ENCODE assay signal across 12 cellular contexts in the genomic region with DNA sequence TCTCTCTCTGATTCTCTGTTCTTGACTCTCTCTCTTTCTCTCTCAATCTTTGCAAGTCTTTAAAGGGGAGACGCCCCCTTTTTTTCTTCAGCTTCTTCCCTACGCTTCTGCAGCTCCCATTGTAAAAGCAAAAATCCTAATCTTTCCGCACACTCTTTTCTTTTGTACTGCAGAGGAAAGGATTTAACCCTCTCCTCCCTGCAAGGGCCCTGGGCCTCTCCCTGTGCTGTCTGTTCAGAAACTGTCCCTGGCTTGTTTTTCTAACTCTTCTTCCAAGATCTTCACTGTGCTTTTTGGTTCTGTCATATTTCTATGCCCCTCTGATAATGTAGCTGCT. TPM values are rescaled to one million over a fixed set of nuclear protein-coding genes. Genes with fewer than 3 reads are reported as not detected.
A peak's percentile ranks its signal among the peaks of the same experiment; 100 is the strongest.
DNase-seq lines count a peak whose midpoint lies in the region; ATAC-seq and TF ChIP-seq lines count a peak whose summit lies in the region.
"Had no signal": no experiment of that assay in that cellular context is flagged by ENCODE, and none has a peak within 500 bp of the region (broad histone marks: within the 10 kb centered on the region; RNA-seq: fewer than 3 reads in every experiment).

No MANE protein-coding gene starts in this region.

- intact Hi-C loops in heart right ventricle (cut with DNase I): no loop called here
- intact Hi-C loops in Right ventricle myocardium superior (cut with DNase I): no loop called here
- intact Hi-C loops in thyroid gland (cut with DNase I): no loop called here

- H3K27ac ChIP-seq in heart right ventricle: no peak overlapping the region
- H3K27ac ChIP-seq in endodermal cell (ENCODE audit: low read depth, low read length): peak overlapping the region; percentile 98
- H3K27ac ChIP-seq in thyroid gland: no peak overlapping the region
- H3K27ac ChIP-seq: adrenal gland had no signal

- H3K4me3 ChIP-seq in heart right ventricle (peak overlapping the region in 9 of 10 donors; percentile 5 to 47 (median 35)), endodermal cell (ENCODE audit: low read length) (peak overlapping the region; percentile 99), thyroid gland (replicated peaks in 1 of 3) (peak overlapping the region in 2 of 3 donors; percentile 18 to 41), MG63 (no peak overlapping the region)

- H3K9me3 Mint-ChIP-seq in endodermal cell (no peaks in the 10 kb centered on the region), naive B cell (no peaks in the 10 kb centered on the region)

- H3K9ac ChIP-seq in endodermal cell (ENCODE audit: extremely low read depth, low read length, poor library complexity, severe bottlenecking): peak overlapping the region; percentile 85

- H3K4me1 Mint-ChIP-seq in endodermal cell (peaks cover 51% of the 10 kb centered on the region), naive B cell (peaks cover 7 to 13% (median 8%) of the 10 kb centered on the region in 3 donors)

- ATAC-seq in heart right ventricle (no peak), Right ventricle myocardium superior (ENCODE audit: poor library complexity) (no peak), naive B cell (ENCODE audit: low read depth in 2 of 2) (no peak)

- H3K27me3 Mint-ChIP-seq in endodermal cell (ENCODE audit: insufficient read depth) (no peaks in the 10 kb centered on the region), naive B cell (peaks cover 60 to 74% (median 71%) of the 10 kb centered on the region in 3 donors)

- H3K27ac Mint-ChIP-seq in endodermal cell (peak overlapping the region; percentile 95), naive B cell (peak overlapping the region in 1 of 6 donors; percentile 22)

- H3K36me3 ChIP-seq in heart right ventricle (no peaks in the 10 kb centered on the region), endodermal cell (ENCODE audit: control insufficient read depth, insufficient read depth, low read length) (no peaks in the 10 kb centered on the region), thyroid gland (no peaks in the 10 kb centered on the region), MG63 (no peaks in the 10 kb centered on the region)
- H3K36me3 ChIP-seq: adrenal gland had no signal

- H3K4me3 Mint-ChIP-seq in endodermal cell (peak overlapping the region; percentile 90), naive B cell (peak overlapping the region in 5 of 8 donors; percentile 20 to 85 (median 29))

- no peaks in the 10 kb centered on the region for H3K9me3 ChIP-seq in heart right ventricle
- no peaks in the 10 kb centered on the region for H3K9me3 ChIP-seq in endodermal cell (ENCODE audit: control insufficient read depth, low read length)
- no peaks in the 10 kb centered on the region for H3K9me3 ChIP-seq in thyroid gland
- no peaks in the 10 kb centered on the region for H3K9me3 ChIP-seq in MG63
- H3K9me3 ChIP-seq: adrenal gland had no signal

- H3K4me1 ChIP-seq in heart right ventricle (peaks cover 0 to 14% (median 6%) of the 10 kb centered on the region in 9 donors), endodermal cell (ENCODE audit: control insufficient read depth, insufficient read depth, low read length) (peaks cover 15% of the 10 kb centered on the region), thyroid gland (peaks cover 5 to 9% of the 10 kb centered on the region in 2 donors)

- no peak for TF ChIP-seq POLR2A in thyroid gland (IDR thresholded peaks at IDR 0.05)

- no peak for TF ChIP-seq CTCF in heart right ventricle (IDR thresholded peaks at IDR 0.05)
- no peak for TF ChIP-seq CTCF in endodermal cell (conservative IDR thresholded peaks at IDR 0.05)
- no peak for TF ChIP-seq CTCF in thyroid gland (IDR thresholded peaks at IDR 0.05)

- no peak for DNase-seq in heart right ventricle
- no peak for DNase-seq in Right ventricle myocardium superior
- DNase-seq in endodermal cell: no peak
- DNase-seq in naive B cell: no peak
- DNase-seq in thyroid gland: no peak
- no peak for DNase-seq in stimulated activated CD4-positive, alpha-beta T cell treated with anti-CD3 and anti-CD28 coated beads, Interleukin-4, amount 100 ng/mL, for 4 hours
- no peak for DNase-seq in MG63
- no peak for DNase-seq in COLO829 (ENCODE audit: low spot score)
- DNase-seq: activated CD4-positive, alpha-beta T cell treated with anti-CD3 and anti-CD28 coated beads, Interleukin-2, amount 50 U/mL, for 48 hours; adrenal gland; NCI-H524 treated with DMSO at 0.1 percent for 48 hours had no signal

- peaks cover 4% of the 10 kb centered on the region for H3K36me3 Mint-ChIP-seq in endodermal cell (ENCODE audit: low read depth)
- peaks cover 0 to 4% of the 10 kb centered on the region in 2 donors for H3K36me3 Mint-ChIP-seq in naive B cell

- 20 to 23% methylated on average over 3 of the region's 3 CpGs for WGBS in heart right ventricle, 2 donors
- 0% methylated on average over 2 to 3 of the region's 3 CpGs for WGBS in endodermal cell (ENCODE audit: insufficient coverage in 1 of 2, insufficient read length in 1 of 2), 2 experiments
- 16 to 17% methylated on average over 3 of the region's 3 CpGs for WGBS in thyroid gland, 2 donors

- H3K27me3 ChIP-seq in heart right ventricle (peaks cover 0 to 98% (median 77%) of the 10 kb centered on the region in 7 donors), endodermal cell (ENCODE audit: control insufficient read depth, insufficient read depth, low read length, poor library complexity, severe bottlenecking) (no peaks in the 10 kb centered on the region), thyroid gland (no peaks in the 10 kb centered on the region), MG63 (peaks cover 6% of the 10 kb centered on the region)

RNA-seq across cellular contexts. Expression of gene SALL2, which starts 10.9 kb away (rescaled TPM):
- total RNA-seq in heart right ventricle (1 to 10 TPM; 2.5 to 6.6 (median 4.3) TPM), Right ventricle myocardium superior (3.1 TPM), endodermal cell (100 to 1,000 TPM in 1 of 2 donors, 10 to 100 TPM in 1; 78.6 to 120 TPM), thyroid gland (10 to 100 TPM; 21.9 to 24.6 (median 22.5) TPM)
- polyA plus RNA-seq in heart right ventricle (1 to 10 TPM; 1.1 to 1.3 TPM), naive B cell (ENCODE audit: low read depth in 6 of 6) (1 to 10 TPM in 1 of 6 donors, under 1 TPM in 3, not detected in 2; 0.17 to 1.1 (median 0.53) TPM)
- 153 TPM for polyA plus RNA-seq in endodermal cell (2013, experiment 1 of 2)
- 133 TPM for polyA plus RNA-seq in endodermal cell (2013, experiment 2 of 2)
- 0.36 and 0.81 TPM in 2 replicates for total RNA-seq in MG63 (2014; rRNA removed; shearing (Covaris generic); ENCODE audit: low replicate concordance)

RNA-seq across cellular contexts. Expression of gene METTL3, which starts 25.9 kb away (rescaled TPM):
- 10 to 100 TPM; 21.0 to 30.3 (median 24.0) TPM for total RNA-seq in heart right ventricle
- 10 to 100 TPM; 22.9 to 46.7 TPM for polyA plus RNA-seq in heart right ventricle
- total RNA-seq in Right ventricle myocardium superior: 24.3 TPM
- 10 to 100 TPM; 63.2 to 64.7 TPM for total RNA-seq in endodermal cell
- polyA plus RNA-seq in endodermal cell (2013, experiment 1 of 2): 69.5 TPM
- polyA plus RNA-seq in endodermal cell (2013, experiment 2 of 2): 62.7 TPM
- 10 to 100 TPM; 16.4 to 26.5 (median 24.5) TPM for polyA plus RNA-seq in naive B cell (ENCODE audit: low read depth in 6 of 6)
- 10 to 100 TPM; 70.7 to 83.1 (median 75.4) TPM for total RNA-seq in thyroid gland
- 46.0 and 52.0 TPM in 2 replicates for total RNA-seq in MG63 (2014; rRNA removed; shearing (Covaris generic); ENCODE audit: low replicate concordance)

RNA-seq across cellular contexts. Expression of gene OR10G3, which starts 42.8 kb away (rescaled TPM):
- total RNA-seq in heart right ventricle (not detected), Right ventricle myocardium superior (not detected), endodermal cell (not detected), thyroid gland (not detected)
- polyA plus RNA-seq in heart right ventricle (not detected), naive B cell (ENCODE audit: low read depth in 6 of 6) (not detected)
- polyA plus RNA-seq in endodermal cell (2013, experiment 1 of 2): not detected
- not detected for polyA plus RNA-seq in endodermal cell (2013, experiment 2 of 2)
- total RNA-seq in MG63 (2014; rRNA removed; shearing (Covaris generic); ENCODE audit: low replicate concordance): not detected in 2 replicates
- total RNA-seq: adrenal gland, SK-MEL-5 had no signal
- polyA plus RNA-seq: adrenal gland had no signal
